In genomic region chr2:179911569-179911968, GRCh38 we compare ENCODE assay signal across 2 cellular contexts.
TF ChIP-seq lines count a peak whose summit lies in the region.

No MANE protein-coding gene starts in this region.

TF ChIP-seq in liver, 16 proteins besides CTCF, POLR2A, EP300 and RAD21:
- TF ChIP-seq EGR1 (IDR thresholded peaks at IDR 0.05; ENCODE audit: low read depth in 2 of 2), result no peak
- no peak for TF ChIP-seq SP1 (IDR thresholded peaks at IDR 0.05)
- TF ChIP-seq FOXA1 (IDR thresholded peaks at IDR 0.05), result no peak
- peak; percentile 22 for TF ChIP-seq FOXA2 (IDR thresholded peaks at IDR 0.05)
- TF ChIP-seq HNF4A (conservative IDR thresholded peaks at IDR 0.05), result peak; percentile 14 to 54
- no peak for TF ChIP-seq JUND (IDR thresholded peaks at IDR 0.05)
- TF ChIP-seq NR2F2 (IDR thresholded peaks at IDR 0.05), result no peak
- TF ChIP-seq RXRA (IDR thresholded peaks at IDR 0.05), result peak; percentile 32 to 58
- no peak for TF ChIP-seq TAF1 (conservative IDR thresholded peaks at IDR 0.05)
- peak; percentile 52 for TF ChIP-seq YY1 (IDR thresholded peaks at IDR 0.05)
- TF ChIP-seq GABPA (IDR thresholded peaks at IDR 0.05 in 1 of 2, conservative IDR thresholded peaks at IDR 0.05 in 1 of 2), result no peak

TF ChIP-seq in HepG2, 621 proteins besides CTCF, POLR2A, EP300 and RAD21:
- TF ChIP-seq ZNF34 (CRISPR knock-in tag; IDR thresholded peaks at IDR 0.05; ENCODE audit: borderline replicate concordance), result no peak
- TF ChIP-seq BCLAF1 (IDR thresholded peaks at IDR 0.05), result no peak
- TF ChIP-seq NFE2L2 (IDR thresholded peaks at IDR 0.05; ENCODE audit: low read length), result no peak
- no peak for TF ChIP-seq REPIN1 (CRISPR knock-in tag; IDR thresholded peaks at IDR 0.05; ENCODE audit: borderline replicate concordance, low read depth)
- no peak for TF ChIP-seq ZNF180 (CRISPR knock-in tag; IDR thresholded peaks at IDR 0.05; ENCODE audit: borderline replicate concordance, low read depth)
- TF ChIP-seq ZNF354B (CRISPR knock-in tag; IDR thresholded peaks at IDR 0.05), result no peak
- TF ChIP-seq ZNF326 (CRISPR knock-in tag; IDR thresholded peaks at IDR 0.05; ENCODE audit: borderline replicate concordance), result no peak
- no peak for TF ChIP-seq KAT7 (CRISPR knock-in tag; IDR thresholded peaks at IDR 0.05; ENCODE audit: borderline replicate concordance)
- no peak for TF ChIP-seq ZMYM4 (CRISPR knock-in tag; IDR thresholded peaks at IDR 0.05)
- no peak for TF ChIP-seq ZNF678 (CRISPR knock-in tag; IDR thresholded peaks at IDR 0.05)
- TF ChIP-seq ZNF446 (CRISPR knock-in tag; IDR thresholded peaks at IDR 0.05), result no peak
- no peak for TF ChIP-seq BCL3 (CRISPR knock-in tag; IDR thresholded peaks at IDR 0.05)
- TF ChIP-seq, protein P1, sequence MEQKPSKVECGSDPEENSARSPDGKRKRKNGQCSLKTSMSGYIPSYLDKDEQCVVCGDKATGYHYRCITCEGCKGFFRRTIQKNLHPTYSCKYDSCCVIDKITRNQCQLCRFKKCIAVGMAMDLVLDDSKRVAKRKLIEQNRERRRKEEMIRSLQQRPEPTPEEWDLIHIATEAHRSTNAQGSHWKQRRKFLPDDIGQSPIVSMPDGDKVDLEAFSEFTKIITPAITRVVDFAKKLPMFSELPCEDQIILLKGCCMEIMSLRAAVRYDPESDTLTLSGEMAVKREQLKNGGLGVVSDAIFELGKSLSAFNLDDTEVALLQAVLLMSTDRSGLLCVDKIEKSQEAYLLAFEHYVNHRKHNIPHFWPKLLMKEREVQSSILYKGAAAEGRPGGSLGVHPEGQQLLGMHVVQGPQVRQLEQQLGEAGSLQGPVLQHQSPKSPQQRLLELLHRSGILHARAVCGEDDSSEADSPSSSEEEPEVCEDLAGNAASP (CRISPR knock-in tag; IDR thresholded peaks at IDR 0.05; ENCODE audit: borderline replicate concordance), result no peak
- no peak for TF ChIP-seq ZNF781 (CRISPR knock-in tag; IDR thresholded peaks at IDR 0.05; ENCODE audit: borderline replicate concordance, not compliant biosample characterization)
- TF ChIP-seq MAFG (CRISPR knock-in tag; IDR thresholded peaks at IDR 0.05), result no peak
